20 cellular contexts compared by ENCODE assay signal in the genomic region with DNA sequence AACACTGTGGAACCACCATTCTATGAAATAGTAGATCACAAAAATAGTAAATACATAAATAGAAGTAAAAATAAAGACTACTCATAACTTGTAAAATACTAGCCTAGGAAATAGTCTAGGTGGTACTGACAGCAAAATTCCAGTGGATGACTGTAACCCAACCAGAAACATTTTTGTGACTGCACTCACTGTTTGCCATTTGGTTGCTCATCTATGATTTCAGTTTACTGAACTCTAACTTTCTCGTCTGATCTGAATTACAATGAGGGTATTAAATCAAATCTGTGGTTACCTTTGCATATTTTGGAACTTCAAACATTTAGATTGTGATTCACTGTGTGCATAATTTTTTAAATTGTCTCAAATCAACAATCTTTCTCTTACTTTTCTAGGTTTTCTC.
A peak's percentile ranks its signal among the peaks of the same experiment; 100 is the strongest.
DNase-seq lines count a peak whose midpoint lies in the region; ATAC-seq, FAIRE-seq and TF ChIP-seq lines count a peak whose summit lies in the region.
"Had no signal": no experiment of that assay in that cellular context is flagged by ENCODE, and none has a peak within 500 bp of the region (broad histone marks: within the 10 kb centered on the region; RNA-seq: fewer than 3 reads in every experiment).

No MANE protein-coding gene starts in this region.

- H2AK9ac ChIP-seq in IMR-90 (replicated peaks; ENCODE audit: low read depth, low read length, poor library complexity), result no peak overlapping the region

- no peaks in the 10 kb centered on the region for H4K20me1 ChIP-seq in IMR-90 (ENCODE audit: insufficient read depth, low read length)
- H4K20me1 ChIP-seq in astrocyte (ENCODE audit: insufficient read depth, low read length), result no peaks in the 10 kb centered on the region
- no peaks in the 10 kb centered on the region for H4K20me1 ChIP-seq in keratinocyte (ENCODE audit: control insufficient read depth, extremely low read depth, insufficient read depth, low read length)

- no peaks in the 10 kb centered on the region for H3K9me3 Mint-ChIP-seq in astrocyte (ENCODE audit: unreplicated experiment)
- H3K9me3 Mint-ChIP-seq: activated naive CD4-positive, alpha-beta T cell treated with anti-CD3 and anti-CD28 coated beads, Interleukin-2, amount 10 ng/mL, durations not matched to agents 7 days and 5 days had no signal

- no peaks in the 10 kb centered on the region for H3K36me3 Mint-ChIP-seq in astrocyte (ENCODE audit: low read depth, unreplicated experiment)
- H3K36me3 Mint-ChIP-seq: activated naive CD4-positive, alpha-beta T cell treated with anti-CD3 and anti-CD28 coated beads, Interleukin-2, amount 10 ng/mL, durations not matched to agents 7 days and 5 days had no signal

- H4K5ac ChIP-seq in IMR-90 (ENCODE audit: low read depth, low read length), result no peak overlapping the region

- H3K4me1 Mint-ChIP-seq in astrocyte (ENCODE audit: low read depth, unreplicated experiment), result peaks cover 4% of the 10 kb centered on the region
- H3K4me1 Mint-ChIP-seq: activated naive CD4-positive, alpha-beta T cell treated with anti-CD3 and anti-CD28 coated beads, Interleukin-2, amount 10 ng/mL, durations not matched to agents 7 days and 5 days had no signal

- peak; percentile 93 for ATAC-seq in IMR-90 (ENCODE audit: low read depth)
- ATAC-seq in HG02678 (IDR thresholded peaks at IDR 0.05; ENCODE audit: unreplicated experiment), result no peak
- no peak for ATAC-seq in GM18519 (IDR thresholded peaks at IDR 0.05; ENCODE audit: low FRiP score, unreplicated experiment)
- ATAC-seq in HG03521 (IDR thresholded peaks at IDR 0.05; ENCODE audit: unreplicated experiment), result no peak
- ATAC-seq: GM12878, K562, left cardiac atrium had no signal

- no peak overlapping the region for H4K91ac ChIP-seq in IMR-90 (ENCODE audit: insufficient read depth, low read depth, low read length)

- H3K4me3 ChIP-seq in IMR-90 (ENCODE audit: insufficient read depth, low read depth, low read length), result no peak overlapping the region
- no peak overlapping the region for H3K4me3 ChIP-seq in astrocyte (ENCODE audit: insufficient read depth, low read depth, low read length)
- H3K4me3 ChIP-seq in keratinocyte (ENCODE audit: control insufficient read depth in 2 of 3, extremely low read depth in 1 of 3, insufficient read depth in 2 of 3, low read depth in 1 of 3, low read length in 3 of 3), result no peak overlapping the region
- H3K4me3 ChIP-seq: GM12878, K562, PC-9, right atrium auricular region, stomach, uterus had no signal

- H3K9ac ChIP-seq in IMR-90 (ENCODE audit: low read depth, low read length) (no peak overlapping the region), astrocyte (ENCODE audit: low read length) (no peak overlapping the region), keratinocyte (ENCODE audit: control insufficient read depth, extremely low read depth, insufficient read depth, low read length) (no peak overlapping the region)

- H3K9me1 ChIP-seq in IMR-90 (ENCODE audit: insufficient read depth, low read length) (no peaks in the 10 kb centered on the region), keratinocyte (ENCODE audit: control insufficient read depth, extremely low read depth, insufficient read depth, low read length) (no peaks in the 10 kb centered on the region)

- dilution Hi-C loops in IMR-90 (cut with HindIII; ENCODE audit: low sequenced_read_pairs, unreplicated experiment), result no loop called here
- dilution Hi-C loops in keratinocyte (cut with MboI; ENCODE audit: extremely low pct_ligation_motif_present, low sequenced_read_pairs), result no loop called here

- H3K56ac ChIP-seq in IMR-90 (ENCODE audit: extremely low read depth, insufficient read depth, low read length), result no peak overlapping the region

- peak; percentile 66 for DNase-seq in AG20443 (ENCODE audit: low spot score)
- peak; percentile 83 for DNase-seq in IMR-90
- peak; percentile 90 for DNase-seq in astrocyte (ENCODE audit: low read depth)
- no peak for DNase-seq in keratinocyte (ENCODE audit: low read depth, low spot score)
- DNase-seq in SHP77 (lab: John Stamatoyannopoulos, UW), result no peak
- DNase-seq: activated CD4-positive, alpha-beta T cell treated with anti-CD3 and anti-CD28 coated beads, Interleukin-2, amount 50 U/mL, for 1 hour; activated naive CD4-positive, alpha-beta T cell treated with anti-CD3 and anti-CD28 coated beads, Interleukin-2, amount 10 ng/mL, durations not matched to agents 7 days and 5 days; hypothalamus; left cardiac atrium; PC-9; stomach; uterus had no signal

- H2BK120ac ChIP-seq in IMR-90 (ENCODE audit: low read depth, low read length), result no peak overlapping the region

- H3K4me3 Mint-ChIP-seq in astrocyte (ENCODE audit: unreplicated experiment), result no peak overlapping the region
- H3K4me3 Mint-ChIP-seq: activated naive CD4-positive, alpha-beta T cell treated with anti-CD3 and anti-CD28 coated beads, Interleukin-2, amount 10 ng/mL, durations not matched to agents 7 days and 5 days had no signal

- no TSS peak for BruUV-seq in IMR-90 (replicated peaks; lab: Mats Ljungman, UMichigan)

- FAIRE-seq in astrocyte (lab: Jason Lieb, UNC) (peak; percentile 82), keratinocyte (lab: Jason Lieb, UNC) (peak; percentile 43)
- FAIRE-seq: GM12878, K562, TTC549 had no signal

- no peaks in the 10 kb centered on the region for H3K9me3 ChIP-seq in IMR-90 (ENCODE audit: control insufficient read depth, insufficient read depth, low read length)
- H3K9me3 ChIP-seq in astrocyte (ENCODE audit: insufficient read depth, low read depth, low read length), result no peaks in the 10 kb centered on the region
- H3K9me3 ChIP-seq in keratinocyte (ENCODE audit: control insufficient read depth, low read depth, low read length), result no peaks in the 10 kb centered on the region
- H3K9me3 ChIP-seq: neutrophil, right atrium auricular region, stomach, uterus had no signal

- no peak overlapping the region for H3K18ac ChIP-seq in IMR-90 (ENCODE audit: low read depth, low read length)

- H3K23ac ChIP-seq in IMR-90 (ENCODE audit: low read depth, low read length), result no peak overlapping the region

- POLR2A ChIA-PET in IMR-90 (lab: Charles Lee; ENCODE audit: unreplicated experiment), result no interaction called here

- in situ Hi-C loops in IMR-90 (cut with MboI; ENCODE audit: low sequenced_read_pairs), result no loop called here

- H2BK15ac ChIP-seq in IMR-90 (ENCODE audit: low read depth, low read length), result no peak overlapping the region

- intact Hi-C loops in IMR-90 (cut with micrococcal nuclease), result no loop called here

- TF ChIP-seq CTCF in IMR-90 (conservative IDR thresholded peaks at IDR 0.05; ENCODE audit: low read depth, low read length), result no peak
- TF ChIP-seq CTCF in astrocyte (IDR thresholded peaks at IDR 0.05; ENCODE audit: insufficient read depth, low read depth, low read length), result no peak
- TF ChIP-seq CTCF in keratinocyte (optimal IDR thresholded peaks at IDR 0.05 in 1 of 3, IDR thresholded peaks at IDR 0.05 in 1 of 3, conservative IDR thresholded peaks at IDR 0.05 in 1 of 3; ENCODE audit: extremely low read depth in 1 of 3, insufficient read depth in 2 of 3, low read length in 3 of 3), result no peak

- H3K27ac Mint-ChIP-seq in astrocyte (ENCODE audit: unreplicated experiment), result no peak overlapping the region
- H3K27ac Mint-ChIP-seq: activated naive CD4-positive, alpha-beta T cell treated with anti-CD3 and anti-CD28 coated beads, Interleukin-2, amount 10 ng/mL, durations not matched to agents 7 days and 5 days had no signal

- no peaks in the 10 kb centered on the region for H3K79me1 ChIP-seq in IMR-90 (ENCODE audit: low read depth in 1 of 2, low read length in 2 of 2)

- no peak overlapping the region for H2BK20ac ChIP-seq in IMR-90 (ENCODE audit: low read depth, low read length)

- WGBS in IMR-90 (ENCODE audit: extremely low coverage in 2 of 2, insufficient read length in 1 of 2), 2 experiments, result no CpG with 5 or more reads among the region's 1 CpG

- H2AK5ac ChIP-seq in IMR-90 (ENCODE audit: low read depth, low read length), result no peak overlapping the region

- H2AFZ ChIP-seq in IMR-90 (replicated peaks; ENCODE audit: low read length, poor library complexity), result no peak overlapping the region
- H2AFZ ChIP-seq in astrocyte (ENCODE audit: low read depth, low read length), result no peak overlapping the region
- no peak overlapping the region for H2AFZ ChIP-seq in keratinocyte (ENCODE audit: control insufficient read depth, low read length)
- H2AFZ ChIP-seq: PC-9 had no signal

- H3K4me1 ChIP-seq in IMR-90 (ENCODE audit: control insufficient read depth, insufficient read depth, low read length) (peaks cover 2% of the 10 kb centered on the region; the same call in 1 of the 2 replicates), astrocyte (ENCODE audit: insufficient read depth, low read length) (peaks cover 4% of the 10 kb centered on the region), keratinocyte (ENCODE audit: control insufficient read depth, extremely low read depth, insufficient read depth, low read length) (no peaks in the 10 kb centered on the region)
- H3K4me1 ChIP-seq: right atrium auricular region, stomach, uterus had no signal

- H3K14ac ChIP-seq in IMR-90 (replicated peaks; ENCODE audit: low read depth, low read length), result no peak overlapping the region

- H2BK5ac ChIP-seq in IMR-90 (ENCODE audit: low read depth, low read length, poor library complexity, severe bottlenecking), result no peak overlapping the region

- H3K27ac ChIP-seq in IMR-90 (ENCODE audit: insufficient read depth, low read length), result no peak overlapping the region
- H3K27ac ChIP-seq in astrocyte (ENCODE audit: low read depth, low read length), result peak overlapping the region; percentile 63
- H3K27ac ChIP-seq in keratinocyte (ENCODE audit: control insufficient read depth, insufficient read depth, low read length), result no peak overlapping the region
- H3K27ac ChIP-seq: neutrophil, PC-9, right atrium auricular region, stomach, uterus had no signal

- TF ChIP-seq POLR2A in IMR-90 (IDR thresholded peaks at IDR 0.05; ENCODE audit: low read depth, low read length), result no peak

- H3K36me3 ChIP-seq in IMR-90 (ENCODE audit: control insufficient read depth, insufficient read depth, low read length), result no peaks in the 10 kb centered on the region
- no peaks in the 10 kb centered on the region for H3K36me3 ChIP-seq in astrocyte (ENCODE audit: insufficient read depth, low read length)
- H3K36me3 ChIP-seq in keratinocyte (ENCODE audit: control insufficient read depth in 2 of 2, extremely low read depth in 1 of 2, insufficient read depth in 2 of 2, low read length in 2 of 2), result no peaks in the 10 kb centered on the region
- H3K36me3 ChIP-seq: neutrophil, right atrium auricular region, stomach, uterus had no signal

- no peaks in the 10 kb centered on the region for H3K27me3 Mint-ChIP-seq in astrocyte (ENCODE audit: low read depth, unreplicated experiment)
- H3K27me3 Mint-ChIP-seq: activated naive CD4-positive, alpha-beta T cell treated with anti-CD3 and anti-CD28 coated beads, Interleukin-2, amount 10 ng/mL, durations not matched to agents 7 days and 5 days had no signal

- H3K27me3 ChIP-seq in IMR-90 (ENCODE audit: control insufficient read depth, insufficient read depth, low read length) (no peaks in the 10 kb centered on the region), astrocyte (ENCODE audit: insufficient read depth, low read length) (no peaks in the 10 kb centered on the region), keratinocyte (ENCODE audit: control insufficient read depth, extremely low read depth, insufficient read depth, low read length) (no peaks in the 10 kb centered on the region)
- H3K27me3 ChIP-seq: neutrophil, right atrium auricular region, stomach, uterus had no signal

- H3K79me2 ChIP-seq in astrocyte (ENCODE audit: insufficient read depth, low read length) (no peaks in the 10 kb centered on the region), keratinocyte (ENCODE audit: control insufficient read depth, insufficient read depth, low read length) (no peaks in the 10 kb centered on the region)

- TF ChIP-seq RAD21 in IMR-90 (IDR thresholded peaks at IDR 0.05; ENCODE audit: low read length), result no peak

- H3K4ac ChIP-seq in IMR-90 (ENCODE audit: low read depth, low read length), result no peak overlapping the region

- no peak overlapping the region; the same call in 1 of the 2 replicates for H3K4me2 ChIP-seq in IMR-90 (ENCODE audit: low read depth, low read length)
- H3K4me2 ChIP-seq in astrocyte (ENCODE audit: low read length), result peak overlapping the region; percentile 16
- H3K4me2 ChIP-seq in keratinocyte (ENCODE audit: control insufficient read depth, extremely low read depth, insufficient read depth, low read depth, low read length), result no peak overlapping the region
- H3K4me2 ChIP-seq: PC-9 had no signal

- CTCF ChIA-PET in IMR-90 (lab: Yijun Ruan, JAX), result no interaction called here

- no peak overlapping the region for H4K8ac ChIP-seq in IMR-90 (ENCODE audit: low read depth in 2 of 2, low read length in 2 of 2)

Comparison
In these comparisons a context has a peak if more than half of its experiments do, and no peak if none do; other contexts are left out.
1. DNase-seq: peak in AG20443 (single experiment), IMR-90 (single experiment) and astrocyte (single experiment); none in keratinocyte (single experiment) and SHP77 (0 of 2).